Comparison of ENCODE assay signal across 1 cellular context in genomic region chr2:11482473-11483031, GRCh38.
A peak's percentile ranks its signal among the peaks of the same experiment; 100 is the strongest.
TF ChIP-seq lines count a peak whose summit lies in the region.

No MANE protein-coding gene starts in this region.

TF ChIP-seq in WTC11, 78 proteins besides CTCF, POLR2A, EP300 and RAD21 (continued from another document):
- TF ChIP-seq, protein P1, sequence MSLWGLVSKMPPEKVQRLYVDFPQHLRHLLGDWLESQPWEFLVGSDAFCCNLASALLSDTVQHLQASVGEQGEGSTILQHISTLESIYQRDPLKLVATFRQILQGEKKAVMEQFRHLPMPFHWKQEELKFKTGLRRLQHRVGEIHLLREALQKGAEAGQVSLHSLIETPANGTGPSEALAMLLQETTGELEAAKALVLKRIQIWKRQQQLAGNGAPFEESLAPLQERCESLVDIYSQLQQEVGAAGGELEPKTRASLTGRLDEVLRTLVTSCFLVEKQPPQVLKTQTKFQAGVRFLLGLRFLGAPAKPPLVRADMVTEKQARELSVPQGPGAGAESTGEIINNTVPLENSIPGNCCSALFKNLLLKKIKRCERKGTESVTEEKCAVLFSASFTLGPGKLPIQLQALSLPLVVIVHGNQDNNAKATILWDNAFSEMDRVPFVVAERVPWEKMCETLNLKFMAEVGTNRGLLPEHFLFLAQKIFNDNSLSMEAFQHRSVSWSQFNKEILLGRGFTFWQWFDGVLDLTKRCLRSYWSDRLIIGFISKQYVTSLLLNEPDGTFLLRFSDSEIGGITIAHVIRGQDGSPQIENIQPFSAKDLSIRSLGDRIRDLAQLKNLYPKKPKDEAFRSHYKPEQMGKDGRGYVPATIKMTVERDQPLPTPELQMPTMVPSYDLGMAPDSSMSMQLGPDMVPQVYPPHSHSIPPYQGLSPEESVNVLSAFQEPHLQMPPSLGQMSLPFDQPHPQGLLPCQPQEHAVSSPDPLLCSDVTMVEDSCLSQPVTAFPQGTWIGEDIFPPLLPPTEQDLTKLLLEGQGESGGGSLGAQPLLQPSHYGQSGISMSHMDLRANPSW (CRISPR knock-in tag; conservative IDR thresholded peaks at IDR 0.05; ENCODE audit: low read depth), result no peak; the same call in 1 of the 2 replicates
- TF ChIP-seq CREM (CRISPR knock-in tag; IDR thresholded peaks at IDR 0.05) (peak; percentile 56; the same call in 1 of the 2 replicates), SP1 (CRISPR knock-in tag; conservative IDR thresholded peaks at IDR 0.05) (peak; percentile 80), ZNF121 (CRISPR knock-in tag; IDR thresholded peaks at IDR 0.05) (no peak), ZNF138 (CRISPR knock-in tag; conservative IDR thresholded peaks at IDR 0.05) (0 out of 2 replicates have a peak, but pooled peaks have one; percentile 20), ETV6 (CRISPR knock-in tag; IDR thresholded peaks at IDR 0.05) (no peak), TEAD4 (CRISPR knock-in tag; IDR thresholded peaks at IDR 0.05) (no peak), ZNF423 (CRISPR knock-in tag; IDR thresholded peaks at IDR 0.05) (no peak), E2F5 (CRISPR knock-in tag; IDR thresholded peaks at IDR 0.05) (no peak), E2F4 (CRISPR knock-in tag; IDR thresholded peaks at IDR 0.05; ENCODE audit: borderline replicate concordance, low read depth) (no peak), GTF2I (CRISPR knock-in tag; conservative IDR thresholded peaks at IDR 0.05) (no peak), ZNF425 (CRISPR knock-in tag; conservative IDR thresholded peaks at IDR 0.05) (no peak), SMAD3 (CRISPR knock-in tag; IDR thresholded peaks at IDR 0.05; ENCODE audit: borderline replicate concordance) (peak; percentile 60; the same call in 1 of the 2 replicates), TCF7 (CRISPR knock-in tag; IDR thresholded peaks at IDR 0.05; ENCODE audit: low read depth) (no peak), ZNF219 (CRISPR knock-in tag; IDR thresholded peaks at IDR 0.05; ENCODE audit: borderline replicate concordance) (no peak), USF2 (CRISPR knock-in tag; IDR thresholded peaks at IDR 0.05) (peak; percentile 33; the same call in 1 of the 2 replicates), NR1H2 (CRISPR knock-in tag; IDR thresholded peaks at IDR 0.05) (no peak)
- TF ChIP-seq, protein P2, sequence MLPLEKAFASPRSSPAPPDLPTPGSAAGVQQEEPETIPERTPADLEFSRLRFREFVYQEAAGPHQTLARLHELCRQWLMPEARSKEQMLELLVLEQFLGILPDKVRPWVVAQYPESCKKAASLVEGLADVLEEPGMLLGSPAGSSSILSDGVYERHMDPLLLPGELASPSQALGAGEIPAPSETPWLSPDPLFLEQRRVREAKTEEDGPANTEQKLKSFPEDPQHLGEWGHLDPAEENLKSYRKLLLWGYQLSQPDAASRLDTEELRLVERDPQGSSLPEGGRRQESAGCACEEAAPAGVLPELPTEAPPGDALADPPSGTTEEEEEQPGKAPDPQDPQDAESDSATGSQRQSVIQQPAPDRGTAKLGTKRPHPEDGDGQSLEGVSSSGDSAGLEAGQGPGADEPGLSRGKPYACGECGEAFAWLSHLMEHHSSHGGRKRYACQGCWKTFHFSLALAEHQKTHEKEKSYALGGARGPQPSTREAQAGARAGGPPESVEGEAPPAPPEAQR (CRISPR knock-in tag; IDR thresholded peaks at IDR 0.05), result no peak
